ENCODE assay signal across 8 cellular contexts in genomic region chr6:25992413-25993037, GRCh38. TPM values are rescaled to one million over a fixed set of nuclear protein-coding genes. Genes with fewer than 3 reads are reported as not detected.
DNase-seq lines count a peak whose midpoint lies in the region; TF ChIP-seq lines count a peak whose summit lies in the region.

No MANE protein-coding gene starts in this region.

- TF ChIP-seq CTCF in HFFc6 (IDR thresholded peaks at IDR 0.05) (peak; percentile 96), SK-N-SH (IDR thresholded peaks at IDR 0.05) (peak; percentile 96), ovary (IDR thresholded peaks at IDR 0.05) (peak; percentile 100), thyroid gland (IDR thresholded peaks at IDR 0.05) (peak; percentile 87 to 100 (median 98))

- WGBS in SK-N-SH (ENCODE audit: low lambda C conversion rate), result 1% methylated on average over 34 of the region's 44 CpGs
- WGBS in ovary, 3 donors, result 0% methylated on average over 42 to 44 of the region's 44 CpGs
- WGBS in thyroid gland, 2 donors, result 0 to 1% methylated on average over 24 to 27 of the region's 44 CpGs

- peak overlapping the region; percentile 88 for H3K9ac ChIP-seq in SK-N-SH

- peaks cover 6 to 8% of the 10 kb centered on the region in 2 experiments; a peak in 3 of 4 replicates for H3K4me1 ChIP-seq in SK-N-SH (ENCODE audit: control insufficient read depth in 1 of 2, insufficient read depth in 2 of 2, low read depth in 1 of 2, low read length in 1 of 2)
- H3K4me1 ChIP-seq in ovary (ENCODE audit: insufficient read depth), result peaks cover 5% of the 10 kb centered on the region
- peaks cover 6 to 10% of the 10 kb centered on the region in 2 donors for H3K4me1 ChIP-seq in thyroid gland

- peaks cover 22% of the 10 kb centered on the region for H3K4me1 Mint-ChIP-seq in HFFc6 (ENCODE audit: low read depth)
- H3K4me1 Mint-ChIP-seq in activated naive CD8-positive, alpha-beta T cell (ENCODE audit: low read depth), result peaks cover 32% of the 10 kb centered on the region

- no peaks in the 10 kb centered on the region for H3K9me2 ChIP-seq in SK-N-SH

- POLR2A ChIA-PET in SK-N-SH (lab: Yijun Ruan, JAX), result interaction anchor here (0.9 to 3.5 kb wide), 11 partner anchors 9 to 1141 kb away, joined by 3 to 67 read pairs (median 5); a partner anchor contains a TSS

- H3K27ac Mint-ChIP-seq in HFFc6, result peak overlapping the region; percentile 96
- H3K27ac Mint-ChIP-seq in activated naive CD8-positive, alpha-beta T cell, result peak overlapping the region; percentile 94

- no peaks in the 10 kb centered on the region for H4K20me1 ChIP-seq in SK-N-SH (ENCODE audit: insufficient read depth)

- H3F3A ChIP-seq in SK-N-SH (replicated peaks; ENCODE audit: insufficient read depth), result peaks cover 15% of the 10 kb centered on the region

- H3K27me3 ChIP-seq in SK-N-SH (ENCODE audit: insufficient read depth), result no peaks in the 10 kb centered on the region
- H3K27me3 ChIP-seq in ovary, result no peaks in the 10 kb centered on the region
- no peaks in the 10 kb centered on the region for H3K27me3 ChIP-seq in thyroid gland

- no peaks in the 10 kb centered on the region for H3K27me3 Mint-ChIP-seq in HFFc6 (ENCODE audit: insufficient read depth)
- no peaks in the 10 kb centered on the region for H3K27me3 Mint-ChIP-seq in activated naive CD8-positive, alpha-beta T cell

- H3K4me3 ChIP-seq in SK-N-SH (ENCODE audit: low read depth in 2 of 2, low read length in 1 of 2), result peak overlapping the region; percentile 53 to 78
- H3K4me3 ChIP-seq in ovary, result peak overlapping the region; percentile 69
- H3K4me3 ChIP-seq in thyroid gland (replicated peaks in 1 of 3), result peak overlapping the region; percentile 24 to 45 (median 32)

- no peaks in the 10 kb centered on the region for H3K9me3 ChIP-seq in SK-N-SH
- no peaks in the 10 kb centered on the region for H3K9me3 ChIP-seq in ovary
- no peaks in the 10 kb centered on the region for H3K9me3 ChIP-seq in thyroid gland

- no peaks in the 10 kb centered on the region for H3K9me3 Mint-ChIP-seq in HFFc6
- H3K9me3 Mint-ChIP-seq in activated naive CD8-positive, alpha-beta T cell (ENCODE audit: low read depth), result peaks cover 2% of the 10 kb centered on the region

- CTCF ChIA-PET in SK-N-SH (lab: Yijun Ruan, JAX), result interaction anchor here (0.6 to 4.7 kb wide), 35 partner anchors 11 to 1848 kb away, joined by 3 to 104 read pairs (median 4); partner anchors contain the start of genes SLC17A4 and TRIM38

- peak; percentile 60 for TF ChIP-seq RAD21 in SK-N-SH (IDR thresholded peaks at IDR 0.05; ENCODE audit: low read length)

- intact Hi-C loops in head of caudate nucleus (cut with DNase I), result no loop called here
- intact Hi-C loops in ovary (cut with DNase I), result no loop called here
- intact Hi-C loops in thyroid gland (cut with DNase I), result no loop called here

- H3K36me3 ChIP-seq in SK-N-SH (replicated peaks in 1 of 2; ENCODE audit: control insufficient read depth in 1 of 2, insufficient read depth in 2 of 2, low read length in 1 of 2) (no peaks in the 10 kb centered on the region), ovary (no peaks in the 10 kb centered on the region), thyroid gland (peaks cover 0 to 4% of the 10 kb centered on the region in 2 donors)

- H3K4me3 Mint-ChIP-seq in HFFc6, result peak overlapping the region; percentile 96
- H3K4me3 Mint-ChIP-seq in activated naive CD8-positive, alpha-beta T cell, result peak overlapping the region; percentile 95

- TF ChIP-seq POLR2A in GM10847 (IDR thresholded peaks at IDR 0.05; ENCODE audit: extremely low read depth, insufficient read length), result peak; percentile 72
- TF ChIP-seq POLR2A in ovary (IDR thresholded peaks at IDR 0.05), result peak; percentile 77
- peak; percentile 58 to 95 for TF ChIP-seq POLR2A in thyroid gland (IDR thresholded peaks at IDR 0.05)

- H3K36me3 Mint-ChIP-seq in HFFc6 (ENCODE audit: low read depth), result peaks cover 7% of the 10 kb centered on the region; the same call in 1 of the 2 replicates
- H3K36me3 Mint-ChIP-seq in activated naive CD8-positive, alpha-beta T cell, result peaks cover 4% of the 10 kb centered on the region

- TF ChIP-seq EP300 in SK-N-SH (IDR thresholded peaks at IDR 0.05; ENCODE audit: borderline replicate concordance in 1 of 2, low read depth in 1 of 2, low read length in 1 of 2), result no peak
- no peak for TF ChIP-seq EP300 in ovary (IDR thresholded peaks at IDR 0.05)

- H3K79me2 ChIP-seq in SK-N-SH (ENCODE audit: insufficient read depth), result no peaks in the 10 kb centered on the region

- H3K27ac ChIP-seq in SK-N-SH (ENCODE audit: low read depth in 2 of 2, low read length in 1 of 2) (peak overlapping the region; percentile 89 to 98), ovary (peak overlapping the region; percentile 73 to 86), thyroid gland (peak overlapping the region; percentile 80 to 95 (median 92))

- peak overlapping the region; percentile 99 for H2AFZ ChIP-seq in SK-N-SH (ENCODE audit: low read depth)

- peak; percentile 86 for DNase-seq in HFFc6
- DNase-seq in MV-4-11 (lab: John Stamatoyannopoulos, UW), result peak; percentile 87
- peak; percentile 94 for DNase-seq in SK-N-SH
- peak; percentile 77 to 97 (median 94) for DNase-seq in head of caudate nucleus
- DNase-seq in ovary, result peak; percentile 96 to 99 (median 97)
- DNase-seq in thyroid gland, result peak; percentile 96 to 98

- peak overlapping the region; percentile 91 for H3K4me2 ChIP-seq in SK-N-SH

TF ChIP-seq in SK-N-SH, 30 proteins besides CTCF, POLR2A, EP300 and RAD21 (continues in another document):
- TF ChIP-seq RXRA (IDR thresholded peaks at IDR 0.05; ENCODE audit: borderline replicate concordance, low read depth), result no peak
- TF ChIP-seq FOSL2 (IDR thresholded peaks at IDR 0.05; ENCODE audit: borderline replicate concordance, low read depth), result no peak
- peak; percentile 91 for TF ChIP-seq POLR2AphosphoS5 (IDR thresholded peaks at IDR 0.05; ENCODE audit: low read depth, low read length)
- no peak for TF ChIP-seq FOXJ3 (CRISPR knock-in tag; IDR thresholded peaks at IDR 0.05)
- 0 out of 2 replicates have a peak, but pooled peaks have one; percentile 39 for TF ChIP-seq YY1 (IDR thresholded peaks at IDR 0.05; ENCODE audit: low read depth)
- TF ChIP-seq, protein P1, sequence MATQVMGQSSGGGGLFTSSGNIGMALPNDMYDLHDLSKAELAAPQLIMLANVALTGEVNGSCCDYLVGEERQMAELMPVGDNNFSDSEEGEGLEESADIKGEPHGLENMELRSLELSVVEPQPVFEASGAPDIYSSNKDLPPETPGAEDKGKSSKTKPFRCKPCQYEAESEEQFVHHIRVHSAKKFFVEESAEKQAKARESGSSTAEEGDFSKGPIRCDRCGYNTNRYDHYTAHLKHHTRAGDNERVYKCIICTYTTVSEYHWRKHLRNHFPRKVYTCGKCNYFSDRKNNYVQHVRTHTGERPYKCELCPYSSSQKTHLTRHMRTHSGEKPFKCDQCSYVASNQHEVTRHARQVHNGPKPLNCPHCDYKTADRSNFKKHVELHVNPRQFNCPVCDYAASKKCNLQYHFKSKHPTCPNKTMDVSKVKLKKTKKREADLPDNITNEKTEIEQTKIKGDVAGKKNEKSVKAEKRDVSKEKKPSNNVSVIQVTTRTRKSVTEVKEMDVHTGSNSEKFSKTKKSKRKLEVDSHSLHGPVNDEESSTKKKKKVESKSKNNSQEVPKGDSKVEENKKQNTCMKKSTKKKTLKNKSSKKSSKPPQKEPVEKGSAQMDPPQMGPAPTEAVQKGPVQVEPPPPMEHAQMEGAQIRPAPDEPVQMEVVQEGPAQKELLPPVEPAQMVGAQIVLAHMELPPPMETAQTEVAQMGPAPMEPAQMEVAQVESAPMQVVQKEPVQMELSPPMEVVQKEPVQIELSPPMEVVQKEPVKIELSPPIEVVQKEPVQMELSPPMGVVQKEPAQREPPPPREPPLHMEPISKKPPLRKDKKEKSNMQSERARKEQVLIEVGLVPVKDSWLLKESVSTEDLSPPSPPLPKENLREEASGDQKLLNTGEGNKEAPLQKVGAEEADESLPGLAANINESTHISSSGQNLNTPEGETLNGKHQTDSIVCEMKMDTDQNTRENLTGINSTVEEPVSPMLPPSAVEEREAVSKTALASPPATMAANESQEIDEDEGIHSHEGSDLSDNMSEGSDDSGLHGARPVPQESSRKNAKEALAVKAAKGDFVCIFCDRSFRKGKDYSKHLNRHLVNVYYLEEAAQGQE (IDR thresholded peaks at IDR 0.05; ENCODE audit: low read depth, low read length), result peak; percentile 49; the same call in 1 of the 2 replicates
- TF ChIP-seq, protein P2, sequence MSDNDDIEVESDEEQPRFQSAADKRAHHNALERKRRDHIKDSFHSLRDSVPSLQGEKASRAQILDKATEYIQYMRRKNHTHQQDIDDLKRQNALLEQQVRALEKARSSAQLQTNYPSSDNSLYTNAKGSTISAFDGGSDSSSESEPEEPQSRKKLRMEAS (IDR thresholded peaks at IDR 0.05; ENCODE audit: low read depth), result no peak; the same call in 1 of the 2 replicates
- peak; percentile 37; the same call in 1 of the 2 replicates for TF ChIP-seq SMC3 (IDR thresholded peaks at IDR 0.05; ENCODE audit: low read depth, low read length)
- TF ChIP-seq, protein P3, sequence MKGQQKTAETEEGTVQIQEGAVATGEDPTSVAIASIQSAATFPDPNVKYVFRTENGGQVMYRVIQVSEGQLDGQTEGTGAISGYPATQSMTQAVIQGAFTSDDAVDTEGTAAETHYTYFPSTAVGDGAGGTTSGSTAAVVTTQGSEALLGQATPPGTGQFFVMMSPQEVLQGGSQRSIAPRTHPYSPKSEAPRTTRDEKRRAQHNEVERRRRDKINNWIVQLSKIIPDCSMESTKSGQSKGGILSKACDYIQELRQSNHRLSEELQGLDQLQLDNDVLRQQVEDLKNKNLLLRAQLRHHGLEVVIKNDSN (IDR thresholded peaks at IDR 0.05; ENCODE audit: borderline replicate concordance, low read depth), result no peak
- TF ChIP-seq JUND (IDR thresholded peaks at IDR 0.05), result no peak
- TF ChIP-seq RFX5 (IDR thresholded peaks at IDR 0.05; ENCODE audit: low read length), result peak; percentile 36; the same call in 1 of the 2 replicates
- peak; percentile 74 for TF ChIP-seq CHD2 (IDR thresholded peaks at IDR 0.05; ENCODE audit: low read length, partially characterized antibody)
- TF ChIP-seq NFIC (IDR thresholded peaks at IDR 0.05; ENCODE audit: borderline replicate concordance), result peak; percentile 12; the same call in 1 of the 2 replicates

RNA-seq across cellular contexts. Expression of gene TRIM38, which starts 29.9 kb away (rescaled TPM):
- 1 to 10 TPM; 5.4 to 7.5 (median 6.8) TPM for total RNA-seq in HFFc6 (2021; fragmentation: NEBNext Ultra II Directional; extraction: Animal tissue kit (Norgen Biotek cat#: 25700))
- polyA plus RNA-seq in SK-N-SH (2012; rRNA removed), result 0.62 and 0.88 TPM in 2 replicates
- polyA plus RNA-seq in SK-N-SH (2012; cell fraction: cytosol; rRNA removed), result 0.55 and 0.62 TPM in 2 replicates
- 1.6 and 2.5 TPM in 2 replicates for polyA plus RNA-seq in SK-N-SH (2012; cell fraction: nucleus; rRNA removed)
- total RNA-seq in ovary, result 1 to 10 TPM; 4.6 to 8.3 (median 6.4) TPM
- 10 to 100 TPM in 1 of 2 donors, 1 to 10 TPM in 1; 3.8 to 10.3 TPM for polyA plus RNA-seq in ovary
- total RNA-seq in thyroid gland, result 10 to 100 TPM; 11.5 to 14.0 (median 12.4) TPM

Comparison
In these comparisons a context has a peak if more than half of its experiments do, and no peak if none do; other contexts are left out.
1. Peak in every context shown above with its lines: DNase-seq, H3K4me3 ChIP-seq and H3K27ac ChIP-seq.